Comparison of ENCODE assay signal across 1 cellular context in the genomic region with DNA sequence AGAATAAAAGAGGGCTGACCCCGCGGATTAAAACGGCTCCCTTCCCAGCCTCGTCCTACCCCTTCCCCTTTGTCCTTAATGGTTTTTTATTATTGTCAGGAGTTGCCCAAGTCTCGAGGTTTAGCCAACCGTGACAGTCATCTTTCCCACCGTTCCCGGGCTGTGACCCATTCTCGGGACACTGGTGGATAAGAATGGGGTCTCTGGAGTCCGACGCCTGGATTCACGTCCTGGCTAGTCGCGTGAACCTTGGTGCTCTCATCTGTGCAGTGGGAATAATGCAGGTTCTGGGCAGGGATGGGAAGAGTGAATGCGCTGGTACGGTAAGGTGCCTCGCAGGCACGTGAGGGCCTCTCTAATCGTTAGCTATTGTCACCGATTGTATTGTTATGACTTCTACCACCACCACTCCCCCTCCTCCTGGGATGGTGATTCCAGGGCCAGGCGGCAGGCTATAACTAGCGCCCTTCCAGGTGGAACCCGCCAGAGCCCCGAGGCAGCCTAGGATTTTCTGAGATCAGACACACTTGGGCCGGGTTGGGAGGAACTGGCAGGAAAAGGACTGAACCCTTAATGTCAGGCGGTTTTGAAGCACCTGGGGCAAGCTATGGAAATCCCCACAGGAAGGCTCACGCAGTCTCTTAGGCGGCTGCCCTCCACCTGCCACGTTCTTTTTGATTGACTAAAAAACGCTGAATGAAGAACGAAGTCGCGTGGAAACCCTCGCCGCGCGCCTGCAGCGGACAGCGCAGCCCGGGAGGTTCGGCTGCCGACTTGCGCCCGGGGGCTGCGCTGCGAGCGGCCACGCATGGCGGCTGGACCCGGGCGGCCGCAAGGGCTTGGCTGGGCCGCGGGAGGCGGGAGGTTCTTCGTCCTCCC.
TF ChIP-seq lines count a peak whose summit lies in the region.

No MANE protein-coding gene starts in this region.

TF ChIP-seq in endothelial cell of umbilical vein, 7 proteins besides CTCF, POLR2A, EP300 and RAD21:
- TF ChIP-seq GATA2 (IDR thresholded peaks at IDR 0.05; ENCODE audit: insufficient read depth, insufficient read length, low read depth, low read length), result no peak
- TF ChIP-seq EZH2 (IDR thresholded peaks at IDR 0.05; ENCODE audit: borderline replicate concordance, low read depth, low read length, severe bottlenecking), result peak; percentile 80
- TF ChIP-seq JUN (IDR thresholded peaks at IDR 0.05; ENCODE audit: borderline replicate concordance, insufficient read depth, insufficient read length, low read depth), result no peak
